Comparison of ENCODE assay signal across 8 cellular contexts in the genomic region with DNA sequence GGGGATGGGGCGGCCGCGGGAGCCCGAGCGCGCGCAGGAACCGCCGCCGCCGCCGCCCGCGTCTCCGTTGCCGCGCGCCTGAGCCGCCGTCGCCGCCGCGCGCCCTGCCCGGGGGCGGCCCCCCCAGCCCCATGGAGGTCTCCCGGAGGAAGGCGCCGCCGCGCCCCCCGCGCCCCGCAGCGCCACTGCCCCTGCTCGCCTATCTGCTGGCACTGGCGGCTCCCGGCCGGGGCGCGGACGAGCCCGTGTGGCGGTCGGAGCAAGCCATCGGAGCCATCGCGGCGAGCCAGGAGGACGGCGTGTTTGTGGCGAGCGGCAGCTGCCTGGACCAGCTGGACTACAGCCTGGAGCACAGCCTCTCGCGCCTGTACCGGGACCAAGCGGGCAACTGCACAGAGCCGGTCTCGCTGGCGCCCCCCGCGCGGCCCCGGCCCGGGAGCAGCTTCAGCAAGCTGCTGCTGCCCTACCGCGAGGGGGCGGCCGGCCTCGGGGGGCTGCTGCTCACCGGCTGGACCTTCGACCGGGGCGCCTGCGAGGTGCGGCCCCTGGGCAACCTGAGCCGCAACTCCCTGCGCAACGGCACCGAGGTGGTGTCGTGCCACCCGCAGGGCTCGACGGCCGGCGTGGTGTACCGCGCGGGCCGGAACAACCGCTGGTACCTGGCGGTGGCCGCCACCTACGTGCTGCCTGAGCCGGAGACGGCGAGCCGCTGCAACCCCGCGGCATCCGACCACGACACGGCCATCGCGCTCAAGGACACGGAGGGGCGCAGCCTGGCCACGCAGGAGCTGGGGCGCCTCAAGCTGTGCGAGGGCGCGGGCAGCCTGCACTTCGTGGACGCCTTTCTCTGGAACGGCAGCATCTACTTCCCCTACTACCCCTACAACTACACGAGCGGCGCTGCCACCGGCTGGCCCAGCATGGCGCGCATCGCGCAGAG. TPM values are rescaled to one million over a fixed set of nuclear protein-coding genes. Genes with fewer than 3 reads are reported as not detected.
DNase-seq lines count a peak whose midpoint lies in the region; ATAC-seq and TF ChIP-seq lines count a peak whose summit lies in the region.

No MANE protein-coding gene starts in this region.

- no peaks in the 10 kb centered on the region for H3K36me3 ChIP-seq in lung (ENCODE audit: control insufficient read depth in 2 of 2, insufficient read depth in 2 of 2, low read length in 2 of 2)

- H3K27ac ChIP-seq in dorsolateral prefrontal cortex (peak overlapping the region in 45 of 59 donors; percentile 4 to 89 (median 71)), lung (ENCODE audit: low read depth in 1 of 2, low read length in 1 of 2) (peak overlapping the region in 1 of 2 donors; percentile 40)

- POLR2A ChIA-PET in WTC11 (lab: Charles Lee), result no interaction called here

- H3K27me3 ChIP-seq in dorsolateral prefrontal cortex (peaks cover 0 to 23% (median 0%) of the 10 kb centered on the region in 45 donors), lung (ENCODE audit: control insufficient read depth, insufficient read depth) (no peaks in the 10 kb centered on the region)

- intact Hi-C loops in dorsolateral prefrontal cortex (cut with DNase I), result loop anchor here (1.0 to 10.0 kb wide), 7 partner anchors 38 to 836 kb away; no protein-coding TSS in a partner anchor

- H3K36me3 Mint-ChIP-seq in WTC11, result no peaks in the 10 kb centered on the region

- no peak overlapping the region for H3K27ac Mint-ChIP-seq in WTC11

- H3K27me3 Mint-ChIP-seq in WTC11 (ENCODE audit: low read depth), result peaks cover 90% of the 10 kb centered on the region

- peak; percentile 22 for ATAC-seq in GM21423 (IDR thresholded peaks at IDR 0.05; ENCODE audit: unreplicated experiment)
- ATAC-seq in WTC11, result peak; percentile 46
- ATAC-seq in lung (ENCODE audit: insufficient read depth, low FRiP score), result peak; percentile 22
- peak; percentile 5 for ATAC-seq in stimulated activated naive CD8-positive, alpha-beta T cell treated with anti-CD3 and anti-CD28 coated beads, Interleukin-15, Interleukin-2, amounts not matched to agents 100 U/mL and 50 U/mL, for 24 hours

- DNase-seq in EL (peak; percentile 62), WTC11 (ENCODE audit: low spot score) (peak; percentile 75), dorsolateral prefrontal cortex (peak in 6 of 10 donors; percentile 30 to 69 (median 52)), lung (ENCODE audit: low spot score) (no peak), NCI-H1694 treated with DMSO at 0.1 percent for 48 hours (lab: John Stamatoyannopoulos, UW) (no peak)
- peak; percentile 66 for DNase-seq in stimulated activated naive CD8-positive, alpha-beta T cell treated with anti-CD3 and anti-CD28 coated beads, Interleukin-15, Interleukin-2, amounts not matched to agents 100 U/mL and 50 U/mL, for 24 hours

- 1% methylated on average over 80 to 124 of the region's 124 CpGs for WGBS in lung, 2 donors

- 0 out of 2 replicates have a peak, but pooled peaks have one; percentile 30 for TF ChIP-seq CTCF in WTC11 (IDR thresholded peaks at IDR 0.05)
- peak in 30 of 56 donors; percentile 3 to 43 (median 18) for TF ChIP-seq CTCF in dorsolateral prefrontal cortex (IDR thresholded peaks at IDR 0.05 in 54 of 56, conservative IDR thresholded peaks at IDR 0.05 in 2 of 56; ENCODE audit: low read depth in 1 of 56, partially characterized antibody in 56 of 56)
- TF ChIP-seq CTCF in lung (IDR thresholded peaks at IDR 0.05; ENCODE audit: control extremely low read depth, extremely low read depth), result peak; percentile 8

- H3K4me3 Mint-ChIP-seq in WTC11, result peak overlapping the region; percentile 78

- H3K4me1 Mint-ChIP-seq in WTC11, result peaks cover 32% of the 10 kb centered on the region

- no peaks in the 10 kb centered on the region for H3K9me3 ChIP-seq in lung (ENCODE audit: control insufficient read depth in 2 of 2, insufficient read depth in 1 of 2, low read length in 1 of 2)

- H3K4me3 ChIP-seq in dorsolateral prefrontal cortex, result peak overlapping the region; percentile 45 to 79 (median 63)
- H3K4me3 ChIP-seq in lung, result peak overlapping the region; percentile 59

- CTCF ChIA-PET in WTC11 (lab: Charles Lee), result interaction anchor here (0.6 to 1.6 kb wide), 7 partner anchors 38 to 386 kb away, joined by 3 to 5 read pairs (median 3); no protein-coding TSS in a partner anchor

- H3K4me1 ChIP-seq in lung (ENCODE audit: control insufficient read depth in 2 of 2, insufficient read depth in 2 of 2, low read length in 2 of 2), result peaks cover 0 to 15% of the 10 kb centered on the region in 2 donors

- no peak for TF ChIP-seq EP300 in Ishikawa (IDR thresholded peaks at IDR 0.05; ENCODE audit: borderline replicate concordance)

- H3K9me3 Mint-ChIP-seq in WTC11, result no peaks in the 10 kb centered on the region

- no peak for TF ChIP-seq RAD21 in Ishikawa (IDR thresholded peaks at IDR 0.05; ENCODE audit: low read depth)

TF ChIP-seq in Ishikawa, 13 proteins besides CTCF, POLR2A, EP300 and RAD21 (continues in another document):
- TF ChIP-seq REST (IDR thresholded peaks at IDR 0.05; ENCODE audit: low read depth) (no peak), TAF1 (IDR thresholded peaks at IDR 0.05; ENCODE audit: low read depth) (no peak), USF1 (IDR thresholded peaks at IDR 0.05) (no peak), TCF12 (IDR thresholded peaks at IDR 0.05; ENCODE audit: low read depth) (no peak), CEBPB (IDR thresholded peaks at IDR 0.05) (no peak)

TF ChIP-seq in WTC11, 78 proteins besides CTCF, POLR2A, EP300 and RAD21 (continues in another document):
- TF ChIP-seq FOXK1 (CRISPR knock-in tag; IDR thresholded peaks at IDR 0.05) (no peak), ATF1 (CRISPR knock-in tag; IDR thresholded peaks at IDR 0.05) (0 out of 2 replicates have a peak, but pooled peaks have one; percentile 40), CREM (CRISPR knock-in tag; IDR thresholded peaks at IDR 0.05) (peak; percentile 61; the same call in 1 of the 2 replicates), ZNF317 (CRISPR knock-in tag; IDR thresholded peaks at IDR 0.05; ENCODE audit: borderline replicate concordance, low read depth) (peak; percentile 53; the same call in 1 of the 2 replicates), NR2C2 (CRISPR knock-in tag; IDR thresholded peaks at IDR 0.05) (0 out of 2 replicates have a peak, but pooled peaks have one; percentile 14), CBFB (CRISPR knock-in tag; IDR thresholded peaks at IDR 0.05; ENCODE audit: low read depth) (no peak)
- TF ChIP-seq, protein P1, sequence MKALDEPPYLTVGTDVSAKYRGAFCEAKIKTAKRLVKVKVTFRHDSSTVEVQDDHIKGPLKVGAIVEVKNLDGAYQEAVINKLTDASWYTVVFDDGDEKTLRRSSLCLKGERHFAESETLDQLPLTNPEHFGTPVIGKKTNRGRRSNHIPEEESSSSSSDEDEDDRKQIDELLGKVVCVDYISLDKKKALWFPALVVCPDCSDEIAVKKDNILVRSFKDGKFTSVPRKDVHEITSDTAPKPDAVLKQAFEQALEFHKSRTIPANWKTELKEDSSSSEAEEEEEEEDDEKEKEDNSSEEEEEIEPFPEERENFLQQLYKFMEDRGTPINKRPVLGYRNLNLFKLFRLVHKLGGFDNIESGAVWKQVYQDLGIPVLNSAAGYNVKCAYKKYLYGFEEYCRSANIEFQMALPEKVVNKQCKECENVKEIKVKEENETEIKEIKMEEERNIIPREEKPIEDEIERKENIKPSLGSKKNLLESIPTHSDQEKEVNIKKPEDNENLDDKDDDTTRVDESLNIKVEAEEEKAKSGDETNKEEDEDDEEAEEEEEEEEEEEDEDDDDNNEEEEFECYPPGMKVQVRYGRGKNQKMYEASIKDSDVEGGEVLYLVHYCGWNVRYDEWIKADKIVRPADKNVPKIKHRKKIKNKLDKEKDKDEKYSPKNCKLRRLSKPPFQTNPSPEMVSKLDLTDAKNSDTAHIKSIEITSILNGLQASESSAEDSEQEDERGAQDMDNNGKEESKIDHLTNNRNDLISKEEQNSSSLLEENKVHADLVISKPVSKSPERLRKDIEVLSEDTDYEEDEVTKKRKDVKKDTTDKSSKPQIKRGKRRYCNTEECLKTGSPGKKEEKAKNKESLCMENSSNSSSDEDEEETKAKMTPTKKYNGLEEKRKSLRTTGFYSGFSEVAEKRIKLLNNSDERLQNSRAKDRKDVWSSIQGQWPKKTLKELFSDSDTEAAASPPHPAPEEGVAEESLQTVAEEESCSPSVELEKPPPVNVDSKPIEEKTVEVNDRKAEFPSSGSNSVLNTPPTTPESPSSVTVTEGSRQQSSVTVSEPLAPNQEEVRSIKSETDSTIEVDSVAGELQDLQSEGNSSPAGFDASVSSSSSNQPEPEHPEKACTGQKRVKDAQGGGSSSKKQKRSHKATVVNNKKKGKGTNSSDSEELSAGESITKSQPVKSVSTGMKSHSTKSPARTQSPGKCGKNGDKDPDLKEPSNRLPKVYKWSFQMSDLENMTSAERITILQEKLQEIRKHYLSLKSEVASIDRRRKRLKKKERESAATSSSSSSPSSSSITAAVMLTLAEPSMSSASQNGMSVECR (CRISPR knock-in tag; IDR thresholded peaks at IDR 0.05; ENCODE audit: borderline replicate concordance), result peak; percentile 15; the same call in 1 of the 2 replicates
- TF ChIP-seq, protein P2, sequence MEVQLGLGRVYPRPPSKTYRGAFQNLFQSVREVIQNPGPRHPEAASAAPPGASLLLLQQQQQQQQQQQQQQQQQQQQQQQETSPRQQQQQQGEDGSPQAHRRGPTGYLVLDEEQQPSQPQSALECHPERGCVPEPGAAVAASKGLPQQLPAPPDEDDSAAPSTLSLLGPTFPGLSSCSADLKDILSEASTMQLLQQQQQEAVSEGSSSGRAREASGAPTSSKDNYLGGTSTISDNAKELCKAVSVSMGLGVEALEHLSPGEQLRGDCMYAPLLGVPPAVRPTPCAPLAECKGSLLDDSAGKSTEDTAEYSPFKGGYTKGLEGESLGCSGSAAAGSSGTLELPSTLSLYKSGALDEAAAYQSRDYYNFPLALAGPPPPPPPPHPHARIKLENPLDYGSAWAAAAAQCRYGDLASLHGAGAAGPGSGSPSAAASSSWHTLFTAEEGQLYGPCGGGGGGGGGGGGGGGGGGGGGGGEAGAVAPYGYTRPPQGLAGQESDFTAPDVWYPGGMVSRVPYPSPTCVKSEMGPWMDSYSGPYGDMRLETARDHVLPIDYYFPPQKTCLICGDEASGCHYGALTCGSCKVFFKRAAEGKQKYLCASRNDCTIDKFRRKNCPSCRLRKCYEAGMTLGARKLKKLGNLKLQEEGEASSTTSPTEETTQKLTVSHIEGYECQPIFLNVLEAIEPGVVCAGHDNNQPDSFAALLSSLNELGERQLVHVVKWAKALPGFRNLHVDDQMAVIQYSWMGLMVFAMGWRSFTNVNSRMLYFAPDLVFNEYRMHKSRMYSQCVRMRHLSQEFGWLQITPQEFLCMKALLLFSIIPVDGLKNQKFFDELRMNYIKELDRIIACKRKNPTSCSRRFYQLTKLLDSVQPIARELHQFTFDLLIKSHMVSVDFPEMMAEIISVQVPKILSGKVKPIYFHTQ (CRISPR knock-in tag; IDR thresholded peaks at IDR 0.05), result no peak

RNA-seq across cellular contexts. Expression of gene PLXNC1, which starts 0.7 kb away (rescaled TPM):
- total RNA-seq in WTC11 (2021) (1.4 to 3.1 TPM (median 2.0 TPM) in 3 replicates), dorsolateral prefrontal cortex (10 to 100 TPM in 119 of 120 experiments, 1 to 10 TPM in 1; 9.4 to 45.3 (median 27.4) TPM), lung (10 to 100 TPM; 26.5 to 70.0 TPM)
- 10 to 100 TPM in 1 of 2 donors, 1 to 10 TPM in 1; 1.7 to 46.0 TPM for polyA plus RNA-seq in lung

Comparison
In these comparisons a context has a peak if more than half of its experiments do, and no peak if none do; other contexts are left out.
1. DNase-seq: peak in EL (single experiment), WTC11 (single experiment), dorsolateral prefrontal cortex (6 of 10) and stimulated activated naive CD8-positive, alpha-beta T cell treated with anti-CD3 and anti-CD28 coated beads, Interleukin-15, Interleukin-2, amounts not matched to agents 100 U/mL and 50 U/mL, for 24 hours (single experiment); none in lung (single experiment) and NCI-H1694 treated with DMSO at 0.1 percent for 48 hours (single experiment).
2. Peak in every context shown above with its lines, with median percentiles within 50 percentile points of each other: ATAC-seq and CTCF ChIP-seq.